Comparison of ENCODE assay signal across 8 cellular contexts in genomic region chr20:17936791-17937687, GRCh38. TPM values are rescaled to one million over a fixed set of nuclear protein-coding genes. Genes with fewer than 3 reads are reported as not detected.
DNase-seq lines count a peak whose midpoint lies in the region; ATAC-seq and TF ChIP-seq lines count a peak whose summit lies in the region.
"Had no signal": no experiment of that assay in that cellular context is flagged by ENCODE, and none has a peak within 500 bp of the region (broad histone marks: within the 10 kb centered on the region; RNA-seq: fewer than 3 reads in every experiment).

No MANE protein-coding gene starts in this region.

- peaks cover 7% of the 10 kb centered on the region for H3K27me3 Mint-ChIP-seq in neural crest cell (ENCODE audit: low read depth)

- intact Hi-C loops in upper lobe of right lung (cut with DNase I): no loop called here

- TF ChIP-seq CTCF in WI38 (IDR thresholded peaks at IDR 0.05; ENCODE audit: low read depth, low read length): no peak
- no peak for TF ChIP-seq CTCF in fibroblast of villous mesenchyme (IDR thresholded peaks at IDR 0.05; ENCODE audit: insufficient read depth, low read depth, low read length)
- no peak for TF ChIP-seq CTCF in neural crest cell (conservative IDR thresholded peaks at IDR 0.05)
- no peak for TF ChIP-seq CTCF in upper lobe of right lung (IDR thresholded peaks at IDR 0.05)

- H3K9me3 Mint-ChIP-seq in neural crest cell: peaks cover 2% of the 10 kb centered on the region

- peaks cover 32% of the 10 kb centered on the region for H3K4me1 ChIP-seq in upper lobe of right lung

- H3K4me3 ChIP-seq in WI38 (ENCODE audit: low read depth, low read length): peak overlapping the region; percentile 35
- H3K4me3 ChIP-seq in fibroblast of villous mesenchyme (ENCODE audit: low read depth, low read length): no peak overlapping the region
- H3K4me3 ChIP-seq in upper lobe of right lung: no peak overlapping the region
- H3K4me3 ChIP-seq: PC-9 had no signal

- H3K27me3 ChIP-seq in upper lobe of right lung: no peaks in the 10 kb centered on the region

- H3K36me3 Mint-ChIP-seq in neural crest cell (ENCODE audit: low read depth): peaks cover 8% of the 10 kb centered on the region

- no peak overlapping the region for H3K27ac Mint-ChIP-seq in neural crest cell (ENCODE audit: unreplicated experiment)

- H3K4me1 Mint-ChIP-seq in neural crest cell: peaks cover 44% of the 10 kb centered on the region

- peak overlapping the region; percentile 24 for H3K4me3 Mint-ChIP-seq in neural crest cell

- peak overlapping the region; percentile 40 for H3K27ac ChIP-seq in upper lobe of right lung
- H3K27ac ChIP-seq: PC-9 had no signal

- peaks cover 13% of the 10 kb centered on the region for H3K36me3 ChIP-seq in upper lobe of right lung

- peak; percentile 24 for ATAC-seq in upper lobe of right lung
- no peak for ATAC-seq in HG03439 (IDR thresholded peaks at IDR 0.05; ENCODE audit: unreplicated experiment)

- DNase-seq in fibroblast of villous mesenchyme (ENCODE audit: low read depth) (peak; percentile 86), neural crest cell (ENCODE audit: low read depth, low spot score) (no peak), upper lobe of right lung (no peak), OCI-M1 (lab: John Stamatoyannopoulos, UW) (no peak)
- DNase-seq in stimulated activated CD4-positive, alpha-beta T cell treated with anti-CD3 and anti-CD28 coated beads, Interleukin-2, amount 100 ng/mL, for 24 hours: no peak
- DNase-seq: PC-9 had no signal

- H3K9me3 ChIP-seq in upper lobe of right lung: no peaks in the 10 kb centered on the region

RNA-seq across cellular contexts. Expression of gene SNX5, which starts 31.6 kb away (rescaled TPM):
- total RNA-seq in fibroblast of villous mesenchyme (88.6 and 114 TPM in 2 replicates), neural crest cell (116 and 123 TPM in 2 replicates), upper lobe of right lung (86.6 TPM)

RNA-seq across cellular contexts. Expression of gene MGME1, which starts 31.8 kb away (rescaled TPM):
- 9.5 and 10.6 TPM in 2 replicates for total RNA-seq in fibroblast of villous mesenchyme
- total RNA-seq in neural crest cell: 35.2 and 39.0 TPM in 2 replicates
- total RNA-seq in upper lobe of right lung: 10.2 TPM
